19 cellular contexts compared by ENCODE assay signal in the genomic region with DNA sequence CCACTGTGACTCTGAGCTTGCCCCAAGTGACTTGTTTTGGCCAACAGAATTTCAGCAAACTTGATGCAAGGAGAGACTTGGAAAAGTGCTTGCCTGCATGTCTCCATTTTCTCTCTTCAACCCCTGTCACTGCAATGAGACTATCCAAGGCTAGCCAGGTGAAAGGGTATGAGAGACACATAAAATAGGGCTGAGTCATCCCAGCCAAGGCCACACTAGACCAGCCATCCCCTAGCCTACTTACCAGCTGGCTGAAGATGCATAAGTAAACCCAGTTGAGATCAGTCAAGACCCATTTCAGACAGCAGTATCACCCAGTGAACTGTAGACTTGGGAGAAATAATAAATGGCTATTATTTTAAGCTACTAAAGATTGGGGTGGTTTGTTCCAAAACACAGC.
"Had no signal": no experiment of that assay in that cellular context is flagged by ENCODE, and none has a peak within 500 bp of the region (broad histone marks: within the 10 kb centered on the region; RNA-seq: fewer than 3 reads in every experiment).

No MANE protein-coding gene starts in this region.

- H3K36me3 ChIP-seq: gastroesophageal sphincter, ovary, spleen had no signal

- H3K4me1 Mint-ChIP-seq: activated naive CD4-positive, alpha-beta T cell treated with anti-CD3 and anti-CD28 coated beads, Interleukin-2, amount 10 ng/mL, durations not matched to agents 7 days and 5 days; central memory CD8-positive, alpha-beta T cell; memory B cell; neural crest cell; stimulated activated naive B cell treated with anti-CD40 and anti-IgM and Interleukin-4, amounts not matched to agents 10 μg/mL and 1 μg/mL and 100 μg/mL, for 72 hours had no signal

- H3K9me3 Mint-ChIP-seq: activated naive CD4-positive, alpha-beta T cell treated with anti-CD3 and anti-CD28 coated beads, Interleukin-2, amount 10 ng/mL, durations not matched to agents 7 days and 5 days; activated T-helper 2 cell treated with anti-CD3 and anti-CD28 coated beads, Interferon-gamma antibody, Interleukin-2, Interleukin-4, amounts not matched to agents 10 μg/mL and 5 μg/mL and 100 μg/mL, durations not matched to agents 14 hours and 24 hours and 36 hours; central memory CD8-positive, alpha-beta T cell; effector memory CD8-positive, alpha-beta T cell; memory B cell; neural crest cell; stimulated activated naive B cell treated with anti-CD40 and anti-IgM and Interleukin-4, amounts not matched to agents 10 μg/mL and 1 μg/mL and 100 μg/mL, for 72 hours had no signal

- H3K27ac Mint-ChIP-seq: activated naive CD4-positive, alpha-beta T cell treated with anti-CD3 and anti-CD28 coated beads, Interleukin-2, amount 10 ng/mL, durations not matched to agents 7 days and 5 days; activated T-helper 2 cell treated with anti-CD3 and anti-CD28 coated beads, Interferon-gamma antibody, Interleukin-2, Interleukin-4, amounts not matched to agents 10 μg/mL and 5 μg/mL and 100 μg/mL, durations not matched to agents 14 hours and 24 hours and 36 hours; effector memory CD8-positive, alpha-beta T cell; memory B cell; stimulated activated naive B cell treated with anti-CD40 and anti-IgM and Interleukin-4, amounts not matched to agents 10 μg/mL and 1 μg/mL and 100 μg/mL, for 72 hours had no signal

- H3K27ac ChIP-seq: body of pancreas, epithelial cell of prostate, gastroesophageal sphincter, spleen, testis had no signal

- H3K27me3 ChIP-seq: body of pancreas, gastroesophageal sphincter, ovary, spleen, testis had no signal

- FAIRE-seq: TTC549, urothelium cell line had no signal

- ATAC-seq: body of pancreas; effector memory CD8-positive, alpha-beta T cell; gastroesophageal sphincter; stimulated activated naive B cell treated with anti-CD40 and anti-IgM and Interleukin-4, amounts not matched to agents 10 μg/mL and 1 μg/mL and 100 μg/mL, for 72 hours had no signal

- H3K36me3 Mint-ChIP-seq: activated naive CD4-positive, alpha-beta T cell treated with anti-CD3 and anti-CD28 coated beads, Interleukin-2, amount 10 ng/mL, durations not matched to agents 7 days and 5 days; memory B cell; stimulated activated naive B cell treated with anti-CD40 and anti-IgM and Interleukin-4, amounts not matched to agents 10 μg/mL and 1 μg/mL and 100 μg/mL, for 72 hours had no signal

- H3K4me3 ChIP-seq: body of pancreas, gastroesophageal sphincter, ovary, spleen, testis had no signal

- H3K9me3 ChIP-seq: body of pancreas, gastroesophageal sphincter, ovary, spleen, testis had no signal

- H3K4me3 Mint-ChIP-seq: activated naive CD4-positive, alpha-beta T cell treated with anti-CD3 and anti-CD28 coated beads, Interleukin-2, amount 10 ng/mL, durations not matched to agents 7 days and 5 days; central memory CD8-positive, alpha-beta T cell; effector memory CD8-positive, alpha-beta T cell; memory B cell; neural crest cell; stimulated activated naive B cell treated with anti-CD40 and anti-IgM and Interleukin-4, amounts not matched to agents 10 μg/mL and 1 μg/mL and 100 μg/mL, for 72 hours had no signal

- DNase-seq: activated CD4-positive, alpha-beta T cell treated with anti-CD3 and anti-CD28 coated beads, Interleukin-2, amount 50 U/mL, for 1 hour; activated naive CD4-positive, alpha-beta T cell treated with anti-CD3 and anti-CD28 coated beads, Interleukin-2, amount 10 ng/mL, durations not matched to agents 7 days and 5 days; activated T-cell treated with anti-CD3 and anti-CD28 coated beads for 4 hours; body of pancreas; effector memory CD8-positive, alpha-beta T cell; spleen; stimulated activated CD4-positive, alpha-beta T cell treated with anti-CD3 and anti-CD28 coated beads, Interleukin-2, amount 100 ng/mL, for 24 hours; stimulated activated naive B cell treated with anti-CD40 and anti-IgM and Interleukin-4, amounts not matched to agents 10 μg/mL and 1 μg/mL and 100 μg/mL, for 72 hours; T-helper 2 cell; testis had no signal

- H3K27me3 Mint-ChIP-seq: activated naive CD4-positive, alpha-beta T cell treated with anti-CD3 and anti-CD28 coated beads, Interleukin-2, amount 10 ng/mL, durations not matched to agents 7 days and 5 days; central memory CD8-positive, alpha-beta T cell; effector memory CD8-positive, alpha-beta T cell; memory B cell had no signal
